Comparison of ENCODE assay signal across 8 cellular contexts in genomic region chr5:179819296-179820126, GRCh38. TPM values are rescaled to one million over a fixed set of nuclear protein-coding genes. Genes with fewer than 3 reads are reported as not detected.
DNase-seq lines count a peak whose midpoint lies in the region; TF ChIP-seq lines count a peak whose summit lies in the region.

No MANE protein-coding gene starts in this region.

- peak; percentile 21 for DNase-seq in SKM-1 treated with dmso at 0.1 percent for 144 hours (lab: John Stamatoyannopoulos, UW; ENCODE audit: unreplicated experiment)
- no peak for DNase-seq in SKM-1 (lab: John Stamatoyannopoulos, UW; ENCODE audit: unreplicated experiment)
- no peak for DNase-seq in central memory CD4-positive, alpha-beta T cell

- TF ChIP-seq CTCF in VCaP (conservative IDR thresholded peaks at IDR 0.05): no peak

- H3K9me3 ChIP-seq in HUES6 (ENCODE audit: control insufficient read depth, insufficient read depth, low read depth, low read length): no peaks in the 10 kb centered on the region
- no peaks in the 10 kb centered on the region for H3K9me3 ChIP-seq in endocrine pancreas (ENCODE audit: control insufficient read depth, low read length)
- H3K9me3 ChIP-seq in mesodermal cell (ENCODE audit: control insufficient read depth, low read length): no peaks in the 10 kb centered on the region
- H3K9me3 ChIP-seq in stomach smooth muscle (ENCODE audit: control insufficient read depth in 2 of 2, low read length in 2 of 2): no peaks in the 10 kb centered on the region

- H3K27me3 ChIP-seq in HUES6 (ENCODE audit: control insufficient read depth, insufficient read depth, low read length): no peaks in the 10 kb centered on the region
- H3K27me3 ChIP-seq in endocrine pancreas (ENCODE audit: control insufficient read depth, insufficient read depth, low read length): no peaks in the 10 kb centered on the region
- no peaks in the 10 kb centered on the region for H3K27me3 ChIP-seq in stomach smooth muscle (ENCODE audit: control insufficient read depth in 1 of 2, insufficient read depth in 2 of 2, low read length in 2 of 2)

- H3K27ac ChIP-seq in HUES6 (ENCODE audit: low read depth, low read length): peak overlapping the region; percentile 85
- peak overlapping the region; percentile 100 for H3K27ac ChIP-seq in VCaP
- peak overlapping the region; percentile 94 for H3K27ac ChIP-seq in mesodermal cell (ENCODE audit: low read depth, low read length, severe bottlenecking)
- H3K27ac ChIP-seq in stomach smooth muscle (ENCODE audit: low read length): peak overlapping the region; percentile 99

- peak overlapping the region; percentile 80 for H3K4me3 ChIP-seq in HUES6 (ENCODE audit: low read depth, low read length)
- no peak overlapping the region for H3K4me3 ChIP-seq in endocrine pancreas (ENCODE audit: control insufficient read depth, insufficient read depth, low read length)
- H3K4me3 ChIP-seq in mesodermal cell (ENCODE audit: extremely low read depth, insufficient read depth, low read length, poor library complexity, severe bottlenecking): no peak overlapping the region
- H3K4me3 ChIP-seq in stomach smooth muscle (ENCODE audit: low read length in 2 of 2): peak overlapping the region; percentile 89 to 93

- H3K36me3 ChIP-seq in HUES6 (ENCODE audit: control insufficient read depth, insufficient read depth, low read length) (peaks cover 30% of the 10 kb centered on the region), endocrine pancreas (ENCODE audit: control insufficient read depth, insufficient read depth, low read length) (peaks cover 13% of the 10 kb centered on the region), mesodermal cell (ENCODE audit: control insufficient read depth, insufficient read depth, low read length) (peaks cover 38% of the 10 kb centered on the region), stomach smooth muscle (ENCODE audit: control insufficient read depth in 2 of 2, insufficient read depth in 2 of 2, low read length in 2 of 2) (peaks cover 15 to 17% of the 10 kb centered on the region in 2 donors)

- H3K4me1 ChIP-seq in HUES6 (ENCODE audit: control insufficient read depth, insufficient read depth, low read length) (peaks cover 34% of the 10 kb centered on the region), endocrine pancreas (ENCODE audit: control insufficient read depth, insufficient read depth, low read length) (peaks cover 6% of the 10 kb centered on the region), mesodermal cell (ENCODE audit: control insufficient read depth, insufficient read depth, low read length, poor library complexity, severe bottlenecking) (peaks cover 33% of the 10 kb centered on the region), stomach smooth muscle (ENCODE audit: control insufficient read depth, insufficient read depth, low read length) (peaks cover 72% of the 10 kb centered on the region)

- peak overlapping the region; percentile 84 for H3K9ac ChIP-seq in HUES6 (ENCODE audit: low read length)
- peak overlapping the region; percentile 99 for H3K9ac ChIP-seq in endocrine pancreas (ENCODE audit: control insufficient read depth, insufficient read depth, low read length)
- H3K9ac ChIP-seq in stomach smooth muscle (ENCODE audit: low read length in 2 of 2): peak overlapping the region; percentile 78 to 95

- 43 to 53% methylated on average over 16 to 24 of the region's 26 CpGs for WGBS in mesodermal cell (ENCODE audit: insufficient coverage in 2 of 2), 2 experiments

RNA-seq across cellular contexts. Expression of gene SQSTM1, which starts 1.2 kb away (rescaled TPM):
- 86.4 TPM for polyA plus RNA-seq in mesodermal cell (2013, experiment 1 of 2)
- polyA plus RNA-seq in mesodermal cell (2013, experiment 2 of 2): 74.4 TPM

RNA-seq across cellular contexts. Expression of gene MGAT4B, which starts 12.8 kb away (rescaled TPM):
- polyA plus RNA-seq in mesodermal cell (2013, experiment 1 of 2): 110 TPM
- polyA plus RNA-seq in mesodermal cell (2013, experiment 2 of 2): 112 TPM

RNA-seq across cellular contexts. Expression of gene LTC4S, which starts 25.7 kb away (rescaled TPM):
- 1.3 TPM for polyA plus RNA-seq in mesodermal cell (2013, experiment 1 of 2)
- polyA plus RNA-seq in mesodermal cell (2013, experiment 2 of 2): 1.1 TPM

RNA-seq across cellular contexts. Expression of gene MRNIP, which starts 39.1 kb away (rescaled TPM):
- polyA plus RNA-seq in mesodermal cell (2013, experiment 1 of 2): 28.3 TPM
- 22.3 TPM for polyA plus RNA-seq in mesodermal cell (2013, experiment 2 of 2)

Comparison
In these comparisons a context has a peak if more than half of its experiments do, and no peak if none do; other contexts are left out.
1. H3K4me3 ChIP-seq: peak in HUES6 (single experiment) and stomach smooth muscle (2 of 2); none in endocrine pancreas (single experiment) and mesodermal cell (single experiment).
2. Peak in every context shown above with its lines, with median percentiles within 50 percentile points of each other: H3K27ac ChIP-seq and H3K9ac ChIP-seq.